ENCODE assay signal across 12 cellular contexts in the genomic region with DNA sequence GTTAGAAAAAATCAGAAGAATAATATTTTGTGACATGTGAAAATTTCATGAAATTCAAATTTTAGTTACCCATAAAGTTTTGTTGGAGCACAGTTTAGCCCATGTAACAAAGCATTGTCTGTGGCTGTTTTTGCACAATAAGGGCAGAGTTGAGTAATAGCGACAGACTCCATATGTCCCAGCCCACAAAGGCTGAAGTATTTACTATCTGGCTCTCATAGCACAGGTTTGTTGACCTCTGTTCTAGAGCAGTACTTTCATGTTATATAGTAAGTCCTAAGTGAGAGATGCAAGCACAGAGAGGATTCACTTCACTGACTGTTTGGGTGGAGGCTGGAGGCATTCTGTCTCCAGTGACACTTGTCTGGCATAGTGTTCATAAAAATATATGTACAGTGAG.
DNase-seq lines count a peak whose midpoint lies in the region; ATAC-seq and TF ChIP-seq lines count a peak whose summit lies in the region.
"Had no signal": no experiment of that assay in that cellular context is flagged by ENCODE, and none has a peak within 500 bp of the region (broad histone marks: within the 10 kb centered on the region; RNA-seq: fewer than 3 reads in every experiment).

No MANE protein-coding gene starts in this region.

- peaks cover 61% of the 10 kb centered on the region for H3K4me1 ChIP-seq in ACC112 (ENCODE audit: control insufficient read depth, insufficient read depth, low read length, unreplicated experiment)

- no peak for ATAC-seq in HG03378 (IDR thresholded peaks at IDR 0.05; ENCODE audit: unreplicated experiment)
- ATAC-seq in HG02884 (IDR thresholded peaks at IDR 0.05; ENCODE audit: unreplicated experiment): no peak

- peak overlapping the region; percentile 43 for H3K4me3 ChIP-seq in ACC112 (ENCODE audit: low read depth, low read length)

- no peak for TF ChIP-seq CTCF in GM13976 (IDR thresholded peaks at IDR 0.05; ENCODE audit: borderline replicate concordance, control extremely low read depth, extremely low read depth, insufficient read depth, missing control alignments)

- no peak overlapping the region for H2AFZ ChIP-seq in ACC112 (ENCODE audit: low read length, unreplicated experiment)

- in situ Hi-C loops in GM13976 (cut with MboI; ENCODE audit: low sequenced_read_pairs, unreplicated experiment): no loop called here

- peaks cover 100% of the 10 kb centered on the region for H3K79me2 ChIP-seq in ACC112 (ENCODE audit: control insufficient read depth, insufficient read depth, low read length, unreplicated experiment)

- no peaks in the 10 kb centered on the region for H3K27me3 ChIP-seq in ACC112 (ENCODE audit: insufficient read depth, low read length)
- H3K27me3 ChIP-seq: ascending aorta had no signal

- H3K36me3 ChIP-seq in ACC112 (ENCODE audit: insufficient read depth, low read length): peaks cover 23% of the 10 kb centered on the region
- H3K36me3 ChIP-seq: ascending aorta had no signal

- peak overlapping the region; percentile 100 for H3K27ac ChIP-seq in ACC112 (ENCODE audit: low read depth, low read length)
- H3K27ac ChIP-seq: ascending aorta had no signal

- DNase-seq in HuH-7.5 (ENCODE audit: low spot score) (peak; percentile 20), SKM-1 (lab: John Stamatoyannopoulos, UW; ENCODE audit: unreplicated experiment) (peak; percentile 77), iris pigment epithelial cell (ENCODE audit: low read depth) (peak; percentile 86), GM13976 (ENCODE audit: low spot score) (no peak), pons (ENCODE audit: low spot score) (no peak)
- DNase-seq: activated CD8-positive, alpha-beta memory T cell treated with anti-CD3 and anti-CD28 coated beads, Interleukin-2, amount 50 U/mL, for 4 hours; NCI-H1417 treated with DMSO at 0.1 percent for 48 hours; T-helper 2 cell had no signal

Comparison
In these comparisons a context has a peak if more than half of its experiments do, and no peak if none do; other contexts are left out.
1. DNase-seq: peak in HuH-7.5 (single experiment), SKM-1 (single experiment) and iris pigment epithelial cell (single experiment); none in GM13976 (single experiment) and pons (single experiment).